ENCODE assay signal across 8 cellular contexts in the genomic region with DNA sequence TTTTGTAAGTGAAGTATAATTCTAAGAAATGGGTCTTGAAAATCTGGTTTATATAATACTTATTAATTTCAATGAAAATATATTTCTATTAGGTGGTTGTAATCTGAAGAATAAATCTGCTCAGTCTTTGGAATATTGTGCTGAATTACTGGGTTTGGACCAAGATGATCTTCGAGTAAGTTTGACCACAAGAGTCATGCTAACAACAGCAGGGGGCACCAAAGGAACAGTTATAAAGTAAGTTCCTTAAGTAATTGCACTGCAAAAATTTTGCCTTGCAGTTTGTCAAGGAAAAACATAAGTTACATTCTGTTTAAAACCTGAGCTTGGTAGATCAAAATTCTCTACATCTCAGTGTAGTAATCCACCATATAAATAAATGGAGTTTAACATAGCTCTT.
DNase-seq lines count a peak whose midpoint lies in the region; ATAC-seq and TF ChIP-seq lines count a peak whose summit lies in the region.

No MANE protein-coding gene starts in this region.

- ATAC-seq in lung (ENCODE audit: insufficient read depth, low FRiP score) (no peak), GM21619 (IDR thresholded peaks at IDR 0.05; ENCODE audit: unreplicated experiment) (no peak), GM18873 (IDR thresholded peaks at IDR 0.05; ENCODE audit: low FRiP score, unreplicated experiment) (no peak)

- H3K36me3 ChIP-seq in lung (ENCODE audit: control insufficient read depth in 2 of 2, insufficient read depth in 2 of 2, low read length in 2 of 2), result peaks cover 0 to 7% of the 10 kb centered on the region in 2 donors

- TF ChIP-seq CTCF in GM12875 (IDR thresholded peaks at IDR 0.05; ENCODE audit: borderline replicate concordance, insufficient read depth, low read depth, low read length), result peak; percentile 29; the same call in 1 of the 2 replicates
- peak; percentile 42 to 51 for TF ChIP-seq CTCF in brain (conservative IDR thresholded peaks at IDR 0.05)
- peak; percentile 10 for TF ChIP-seq CTCF in lung (IDR thresholded peaks at IDR 0.05; ENCODE audit: control extremely low read depth, extremely low read depth)

- no peaks in the 10 kb centered on the region for H3K9me3 Mint-ChIP-seq in brain
- no peaks in the 10 kb centered on the region for H3K9me3 Mint-ChIP-seq in activated T-cell treated with anti-CD3 and anti-CD28 coated beads, Interleukin-2, amount 50 U/mL, for 24 hours

- H3K4me1 Mint-ChIP-seq in brain, result no peaks in the 10 kb centered on the region
- H3K4me1 Mint-ChIP-seq in activated T-cell treated with anti-CD3 and anti-CD28 coated beads, Interleukin-2, amount 50 U/mL, for 24 hours (ENCODE audit: low read depth), result no peaks in the 10 kb centered on the region

- no peak overlapping the region for H3K27ac ChIP-seq in lung (ENCODE audit: low read depth in 1 of 2, low read length in 1 of 2)

- no peaks in the 10 kb centered on the region for H3K9me3 ChIP-seq in lung (ENCODE audit: control insufficient read depth in 2 of 2, insufficient read depth in 1 of 2, low read length in 1 of 2)

- H3K4me3 ChIP-seq in GM12875 (ENCODE audit: low read depth, low read length), result no peak overlapping the region
- H3K4me3 ChIP-seq in lung, result no peak overlapping the region

- H3K4me1 ChIP-seq in lung (ENCODE audit: control insufficient read depth in 2 of 2, insufficient read depth in 2 of 2, low read length in 2 of 2), result peaks cover 0 to 2% of the 10 kb centered on the region in 2 donors

- no peak overlapping the region for H3K27ac Mint-ChIP-seq in brain
- no peak overlapping the region for H3K27ac Mint-ChIP-seq in activated T-cell treated with anti-CD3 and anti-CD28 coated beads, Interleukin-2, amount 50 U/mL, for 24 hours

- peaks cover 21% of the 10 kb centered on the region for H3K36me3 Mint-ChIP-seq in brain
- no peaks in the 10 kb centered on the region for H3K36me3 Mint-ChIP-seq in activated T-cell treated with anti-CD3 and anti-CD28 coated beads, Interleukin-2, amount 50 U/mL, for 24 hours (ENCODE audit: low read depth)

- no peak overlapping the region for H3K4me3 Mint-ChIP-seq in brain
- no peak overlapping the region for H3K4me3 Mint-ChIP-seq in activated T-cell treated with anti-CD3 and anti-CD28 coated beads, Interleukin-2, amount 50 U/mL, for 24 hours

- no peaks in the 10 kb centered on the region for H3K27me3 ChIP-seq in lung (ENCODE audit: control insufficient read depth, insufficient read depth)

- DNase-seq in CD1c-positive myeloid dendritic cell (ENCODE audit: extremely low spot score) (peak; percentile 24), NCI-H2171 treated with DMSO at 0.1 percent for 48 hours (lab: John Stamatoyannopoulos, UW) (peak; percentile 20), lung (ENCODE audit: low spot score) (no peak)
- DNase-seq in activated T-cell treated with anti-CD3 and anti-CD28 coated beads, Interleukin-2, amount 50 U/mL, for 24 hours, result no peak

- WGBS in lung, 2 donors, result 5 to 7% methylated on average over 1 of the region's 1 CpG

- H3K27me3 Mint-ChIP-seq in brain, result no peaks in the 10 kb centered on the region
- peaks cover 5% of the 10 kb centered on the region for H3K27me3 Mint-ChIP-seq in activated T-cell treated with anti-CD3 and anti-CD28 coated beads, Interleukin-2, amount 50 U/mL, for 24 hours

Comparison
In these comparisons a context has a peak if more than half of its experiments do, and no peak if none do; other contexts are left out.
1. DNase-seq: peak in CD1c-positive myeloid dendritic cell (single experiment) and NCI-H2171 treated with DMSO at 0.1 percent for 48 hours (single experiment); none in lung (single experiment) and activated T-cell treated with anti-CD3 and anti-CD28 coated beads, Interleukin-2, amount 50 U/mL, for 24 hours (single experiment).
2. Peak in every context shown above with its lines, with median percentiles within 50 percentile points of each other: CTCF ChIP-seq.